ENCODE assay signal across 8 cellular contexts in genomic region chr6:167699141-167700036, GRCh38.
DNase-seq lines count a peak whose midpoint lies in the region; ATAC-seq and TF ChIP-seq lines count a peak whose summit lies in the region.

No MANE protein-coding gene starts in this region.

- peak overlapping the region; percentile 51 to 83 (median 75) for H3K4me3 Mint-ChIP-seq in CD4-positive, CD25-positive, alpha-beta regulatory T cell

- H3K4me3 ChIP-seq in CD4-positive, CD25-positive, alpha-beta regulatory T cell (ENCODE audit: low read depth, low read length): peak overlapping the region; percentile 61
- H3K4me3 ChIP-seq in HUES48 (ENCODE audit: low read depth, low read length): no peak overlapping the region
- peak overlapping the region; percentile 15 for H3K4me3 ChIP-seq in psoas muscle

- peak in 2 of 3 donors; percentile 10 to 85 for DNase-seq in CD4-positive, CD25-positive, alpha-beta regulatory T cell
- DNase-seq in activated CD8-positive, alpha-beta memory T cell treated with anti-CD3 and anti-CD28 coated beads for 48 hours (ENCODE audit: low read depth in 2 of 3, low spot score in 2 of 3): peak in 2 of 3 experiments; percentile 22 to 31
- DNase-seq in foreskin keratinocyte: peak in 1 of 2 donors; percentile 1
- DNase-seq in psoas muscle: peak; percentile 72 to 82
- DNase-seq in activated gamma-delta T cell (lab: John Stamatoyannopoulos, UW): no peak
- DNase-seq in NCI-H2171 (lab: John Stamatoyannopoulos, UW): no peak

- no peak overlapping the region for H3K9ac ChIP-seq in HUES48 (ENCODE audit: low read depth, low read length)

- ATAC-seq in CD4-positive, CD25-positive, alpha-beta regulatory T cell (ENCODE audit: low read depth in 2 of 2): peak; percentile 73 to 76
- peak; percentile 96 for ATAC-seq in GM21447 (IDR thresholded peaks at IDR 0.05; ENCODE audit: unreplicated experiment)
- peak; percentile 79 for ATAC-seq in foreskin keratinocyte
- peak; percentile 27 to 77 (median 76) for ATAC-seq in psoas muscle

- 41 to 44% (median 41%) methylated on average over 21 of the region's 21 CpGs for WGBS in psoas muscle, 3 donors

- H3K36me3 Mint-ChIP-seq in CD4-positive, CD25-positive, alpha-beta regulatory T cell: no peaks in the 10 kb centered on the region

- peaks cover 10% of the 10 kb centered on the region for H3K4me1 ChIP-seq in CD4-positive, CD25-positive, alpha-beta regulatory T cell (ENCODE audit: control insufficient read depth, insufficient read depth, low read length, poor library complexity, severe bottlenecking)
- peaks cover 6% of the 10 kb centered on the region; the same call in 1 of the 2 replicates for H3K4me1 ChIP-seq in HUES48 (ENCODE audit: control insufficient read depth, insufficient read depth, low read length)
- peaks cover 7% of the 10 kb centered on the region for H3K4me1 ChIP-seq in foreskin keratinocyte
- H3K4me1 ChIP-seq in psoas muscle: no peaks in the 10 kb centered on the region

- peak overlapping the region; percentile 66 to 90 (median 84) for H3K27ac Mint-ChIP-seq in CD4-positive, CD25-positive, alpha-beta regulatory T cell

- H3K36me3 ChIP-seq in CD4-positive, CD25-positive, alpha-beta regulatory T cell (ENCODE audit: control insufficient read depth, insufficient read depth, low read length): no peaks in the 10 kb centered on the region
- H3K36me3 ChIP-seq in HUES48 (ENCODE audit: control insufficient read depth, insufficient read depth, low read length) (no peaks in the 10 kb centered on the region), psoas muscle (ENCODE audit: insufficient read depth in 1 of 2, low read depth in 1 of 2) (no peaks in the 10 kb centered on the region)

- TF ChIP-seq CTCF in foreskin keratinocyte (conservative IDR thresholded peaks at IDR 0.05): no peak
- no peak for TF ChIP-seq CTCF in psoas muscle (IDR thresholded peaks at IDR 0.05)

- no peak overlapping the region for H3K27ac ChIP-seq in CD4-positive, CD25-positive, alpha-beta regulatory T cell (ENCODE audit: insufficient read depth, low read length, poor library complexity, severe bottlenecking)
- H3K27ac ChIP-seq in HUES48 (ENCODE audit: low read depth, low read length) (peak overlapping the region; percentile 48), foreskin keratinocyte (peak overlapping the region; percentile 83), psoas muscle (peak overlapping the region; percentile 71)

- no peaks in the 10 kb centered on the region for H3K27me3 ChIP-seq in CD4-positive, CD25-positive, alpha-beta regulatory T cell (ENCODE audit: control insufficient read depth, insufficient read depth, low read length)
- H3K27me3 ChIP-seq in HUES48 (ENCODE audit: control insufficient read depth, insufficient read depth, low read length): no peaks in the 10 kb centered on the region
- H3K27me3 ChIP-seq in foreskin keratinocyte: no peaks in the 10 kb centered on the region
- no peaks in the 10 kb centered on the region for H3K27me3 ChIP-seq in psoas muscle (ENCODE audit: insufficient read depth in 3 of 3, low read length in 2 of 3)

- peaks cover 7 to 23% (median 15%) of the 10 kb centered on the region in 4 donors for H3K4me1 Mint-ChIP-seq in CD4-positive, CD25-positive, alpha-beta regulatory T cell

- peaks cover 0 to 1% (median 0%) of the 10 kb centered on the region in 7 donors for H3K9me3 Mint-ChIP-seq in CD4-positive, CD25-positive, alpha-beta regulatory T cell

- peaks cover 41% of the 10 kb centered on the region for H3K27me3 Mint-ChIP-seq in CD4-positive, CD25-positive, alpha-beta regulatory T cell

- no peaks in the 10 kb centered on the region for H3K9me3 ChIP-seq in CD4-positive, CD25-positive, alpha-beta regulatory T cell (ENCODE audit: control insufficient read depth in 2 of 2, low read length in 2 of 2)
- H3K9me3 ChIP-seq in HUES48 (ENCODE audit: control insufficient read depth, insufficient read depth, low read length) (no peaks in the 10 kb centered on the region), psoas muscle (no peaks in the 10 kb centered on the region)

- intact Hi-C loops in psoas muscle (cut with DNase I): no loop called here

Comparison
In these comparisons a context has a peak if more than half of its experiments do, and no peak if none do; other contexts are left out.
1. DNase-seq: peak in CD4-positive, CD25-positive, alpha-beta regulatory T cell (2 of 3), activated CD8-positive, alpha-beta memory T cell treated with anti-CD3 and anti-CD28 coated beads for 48 hours (2 of 3) and psoas muscle (2 of 2); none in activated gamma-delta T cell (single experiment) and NCI-H2171 (single experiment).
2. Peak in every context shown above with its lines, with median percentiles within 50 percentile points of each other: ATAC-seq.